In genomic region chr6:31792741-31793140, GRCh38 we compare ENCODE assay signal across 9 cellular contexts. TPM values are rescaled to one million over a fixed set of nuclear protein-coding genes. Genes with fewer than 3 reads are reported as not detected.
DNase-seq lines count a peak whose midpoint lies in the region; ATAC-seq and TF ChIP-seq lines count a peak whose summit lies in the region.
"Had no signal": no experiment of that assay in that cellular context is flagged by ENCODE, and none has a peak within 500 bp of the region (broad histone marks: within the 10 kb centered on the region; RNA-seq: fewer than 3 reads in every experiment).

No MANE protein-coding gene starts in this region.

- H4K20me1 ChIP-seq in Loucy (ENCODE audit: insufficient read depth, low read length, poor library complexity, severe bottlenecking): peaks cover 19% of the 10 kb centered on the region

- no peak overlapping the region for H2AK5ac ChIP-seq in mesenchymal stem cell (ENCODE audit: low read length, severe bottlenecking)

- TF ChIP-seq CTCF in Loucy (conservative IDR thresholded peaks at IDR 0.05; ENCODE audit: low read length) (no peak), brain microvascular endothelial cell (IDR thresholded peaks at IDR 0.05; ENCODE audit: low read depth, low read length, missing control alignments) (no peak)

- H3K9me2 ChIP-seq in Loucy (replicated peaks; ENCODE audit: low read depth, low read length): no peaks in the 10 kb centered on the region

- in situ Hi-C loops in Caki2 (cut with HindIII; ENCODE audit: low pct_unique_long_range_greater_than_20kb, low sequenced_read_pairs): no loop called here
- in situ Hi-C loops in brain microvascular endothelial cell (cut with HindIII; ENCODE audit: low pct_ligation_motif_present, low sequenced_read_pairs): no loop called here

- peak overlapping the region; percentile 90 for H3K4me2 ChIP-seq in Loucy (ENCODE audit: low read depth, low read length, poor library complexity, severe bottlenecking)
- peak overlapping the region; percentile 32 for H3K4me2 ChIP-seq in mesenchymal stem cell (ENCODE audit: low read length, poor library complexity, severe bottlenecking)

- WGBS in mesenchymal stem cell: 54% methylated on average over 13 of the region's 13 CpGs

- H4K8ac ChIP-seq in mesenchymal stem cell (ENCODE audit: low read length): peak overlapping the region; percentile 3

- peak overlapping the region in 1 of 2 experiments; percentile 82 for H3K18ac ChIP-seq in mesenchymal stem cell (ENCODE audit: low read depth in 1 of 2, low read length in 2 of 2)

- peaks cover 6% of the 10 kb centered on the region; the same call in 1 of the 2 replicates for H3F3A ChIP-seq in Loucy (ENCODE audit: low read depth)

- H3K36me3 ChIP-seq in Loucy (ENCODE audit: insufficient read depth, low read length) (peaks cover 8% of the 10 kb centered on the region), brain microvascular endothelial cell (replicated peaks) (peaks cover 25% of the 10 kb centered on the region), mesenchymal stem cell (ENCODE audit: control insufficient read depth in 1 of 2, insufficient read depth in 2 of 2, low read depth in 1 of 2, low read length in 2 of 2) (peaks cover 34 to 39% of the 10 kb centered on the region in 2 experiments)

- H2AFZ ChIP-seq in Loucy (ENCODE audit: low read length) (no peak overlapping the region), mesenchymal stem cell (ENCODE audit: low read depth, low read length) (no peak overlapping the region)
- H2AFZ ChIP-seq: parathyroid adenoma had no signal

- peaks cover 42% of the 10 kb centered on the region for H3K79me2 ChIP-seq in Loucy (ENCODE audit: insufficient read depth, low read length)
- H3K79me2 ChIP-seq: parathyroid adenoma had no signal

- no peak overlapping the region for H4K91ac ChIP-seq in mesenchymal stem cell (ENCODE audit: low read length)

- no peaks in the 10 kb centered on the region for H3K9me3 ChIP-seq in Loucy (ENCODE audit: insufficient read depth, low read depth, low read length)
- no peaks in the 10 kb centered on the region for H3K9me3 ChIP-seq in mesenchymal stem cell (ENCODE audit: control insufficient read depth, low read length)

- peak overlapping the region; percentile 100 for H3K4me3 ChIP-seq in Loucy (ENCODE audit: low read length, poor library complexity, severe bottlenecking)
- H3K4me3 ChIP-seq in brain microvascular endothelial cell (ENCODE audit: low read depth, low read length): peak overlapping the region; percentile 15
- H3K4me3 ChIP-seq in mesenchymal stem cell (ENCODE audit: insufficient read depth in 1 of 2, low read depth in 1 of 2, low read length in 2 of 2): peak overlapping the region in 1 of 2 experiments; percentile 7

- peaks cover 12% of the 10 kb centered on the region for H3K79me1 ChIP-seq in mesenchymal stem cell (replicated peaks; ENCODE audit: low read length, poor library complexity, severe bottlenecking)

- H2BK15ac ChIP-seq in mesenchymal stem cell (ENCODE audit: low read depth, poor library complexity, severe bottlenecking): peak overlapping the region; percentile 8

- H3K9ac ChIP-seq in Loucy (ENCODE audit: low read depth, low read length, poor library complexity, severe bottlenecking) (peak overlapping the region; percentile 96), mesenchymal stem cell (ENCODE audit: low read length) (no peak overlapping the region)
- H3K9ac ChIP-seq: parathyroid adenoma had no signal

- no peak for ATAC-seq in GM18519 (IDR thresholded peaks at IDR 0.05; ENCODE audit: low FRiP score, unreplicated experiment)

- no peak overlapping the region for H2BK5ac ChIP-seq in mesenchymal stem cell (ENCODE audit: low read depth, low read length, poor library complexity, severe bottlenecking)

- peak overlapping the region in 1 of 2 experiments; percentile 48 for H3K23ac ChIP-seq in mesenchymal stem cell (ENCODE audit: low read length in 2 of 2)

- peaks cover 7% of the 10 kb centered on the region for H3K27me3 ChIP-seq in Loucy (ENCODE audit: insufficient read depth, low read length, poor library complexity, severe bottlenecking)
- no peaks in the 10 kb centered on the region for H3K27me3 ChIP-seq in brain microvascular endothelial cell (replicated peaks)
- H3K27me3 ChIP-seq in mesenchymal stem cell (ENCODE audit: control insufficient read depth in 1 of 2, insufficient read depth in 1 of 2, low read length in 2 of 2): no peaks in the 10 kb centered on the region

- peak; percentile 72 for DNase-seq in Caki2 (ENCODE audit: low read depth)
- DNase-seq in brain microvascular endothelial cell: peak; percentile 55
- peak; percentile 59 for DNase-seq in mesenchymal stem cell
- no peak for DNase-seq in nucleus accumbens (lab: John Stamatoyannopoulos, UW)
- DNase-seq in inferior parietal cortex (ENCODE audit: extremely low spot score): no peak
- DNase-seq in activated effector memory CD4-positive, alpha-beta T cell treated with anti-CD3 and anti-CD28 coated beads, Interleukin-2, amount 50 U/mL, for 16 hours: no peak

- no peak overlapping the region for H3K14ac ChIP-seq in mesenchymal stem cell (ENCODE audit: low read length in 2 of 2)

- H3K4me1 ChIP-seq in Loucy (ENCODE audit: insufficient read depth, low read length, poor library complexity, severe bottlenecking) (peaks cover 41% of the 10 kb centered on the region), mesenchymal stem cell (ENCODE audit: control insufficient read depth, insufficient read depth, low read depth, low read length) (peaks cover 15% of the 10 kb centered on the region)

- H2BK12ac ChIP-seq in mesenchymal stem cell (ENCODE audit: low read length in 2 of 2): peak overlapping the region in 1 of 2 experiments; percentile 10

- no peak overlapping the region for H2BK120ac ChIP-seq in mesenchymal stem cell (ENCODE audit: low read depth, low read length)

- peak overlapping the region in 1 of 2 experiments; percentile 35 for H3K4ac ChIP-seq in mesenchymal stem cell (ENCODE audit: low read depth in 1 of 2, low read length in 2 of 2)

- H3K27ac ChIP-seq in brain microvascular endothelial cell: peak overlapping the region; percentile 23
- peak overlapping the region; percentile 68 for H3K27ac ChIP-seq in mesenchymal stem cell (ENCODE audit: low read length, poor library complexity, severe bottlenecking)
- H3K27ac ChIP-seq: parathyroid adenoma had no signal

RNA-seq across cellular contexts. Expression of gene VARS1, which starts 2.8 kb away (rescaled TPM):
- 122 and 144 TPM in 2 replicates for total RNA-seq in Caki2 (2014; rRNA removed; shearing (Covaris generic); ENCODE audit: low replicate concordance)
- 36.2 TPM for polyA plus RNA-seq in mesenchymal stem cell (2013, experiment 1 of 2)
- polyA plus RNA-seq in mesenchymal stem cell (2013, experiment 2 of 2): 34.7 TPM

RNA-seq across cellular contexts. Expression of gene LSM2, which starts 14.0 kb away (rescaled TPM):
- 75.6 and 85.5 TPM in 2 replicates for total RNA-seq in Caki2 (2014; rRNA removed; shearing (Covaris generic); ENCODE audit: low replicate concordance)
- 56.3 TPM for polyA plus RNA-seq in mesenchymal stem cell (2013, experiment 1 of 2)
- 60.3 TPM for polyA plus RNA-seq in mesenchymal stem cell (2013, experiment 2 of 2)

RNA-seq across cellular contexts. Expression of gene VWA7, which starts 15.6 kb away (rescaled TPM):
- 5.5 and 6.1 TPM in 2 replicates for total RNA-seq in Caki2 (2014; rRNA removed; shearing (Covaris generic); ENCODE audit: low replicate concordance)
- 0.39 TPM for polyA plus RNA-seq in mesenchymal stem cell (2013, experiment 1 of 2)
- polyA plus RNA-seq in mesenchymal stem cell (2013, experiment 2 of 2): 0.16 TPM

RNA-seq across cellular contexts. Expression of gene HSPA1L, which starts 22.3 kb away (rescaled TPM):
- total RNA-seq in Caki2 (2014; rRNA removed; shearing (Covaris generic); ENCODE audit: low replicate concordance): 0.61 and 2.0 TPM in 2 replicates
- polyA plus RNA-seq in mesenchymal stem cell (2013, experiment 1 of 2): 0.70 TPM
- 0.64 TPM for polyA plus RNA-seq in mesenchymal stem cell (2013, experiment 2 of 2)

RNA-seq across cellular contexts. Expression of gene HSPA1A, which starts 22.6 kb away (rescaled TPM):
- 316 and 350 TPM in 2 replicates for total RNA-seq in Caki2 (2014; rRNA removed; shearing (Covaris generic); ENCODE audit: low replicate concordance)
- 42.7 TPM for polyA plus RNA-seq in mesenchymal stem cell (2013, experiment 1 of 2)
- polyA plus RNA-seq in mesenchymal stem cell (2013, experiment 2 of 2): 44.5 TPM

Comparison
In these comparisons a context has a peak if more than half of its experiments do, and no peak if none do; other contexts are left out.
1. DNase-seq: peak in Caki2 (single experiment), brain microvascular endothelial cell (single experiment) and mesenchymal stem cell (single experiment); none in nucleus accumbens (0 of 56), inferior parietal cortex (single experiment) and activated effector memory CD4-positive, alpha-beta T cell treated with anti-CD3 and anti-CD28 coated beads, Interleukin-2, amount 50 U/mL, for 16 hours (single experiment).